Comparison of ENCODE assay signal across 14 cellular contexts in genomic region chr9:69236188-69236587, GRCh38.
A peak's percentile ranks its signal among the peaks of the same experiment; 100 is the strongest.
DNase-seq lines count a peak whose midpoint lies in the region; ATAC-seq and TF ChIP-seq lines count a peak whose summit lies in the region.
"Had no signal": no experiment of that assay in that cellular context is flagged by ENCODE, and none has a peak within 500 bp of the region (broad histone marks: within the 10 kb centered on the region; RNA-seq: fewer than 3 reads in every experiment).

No MANE protein-coding gene starts in this region.

- no peaks in the 10 kb centered on the region; the same call in 2 of the 3 replicates for H3K9me3 Mint-ChIP-seq in GM23338
- no peaks in the 10 kb centered on the region for H3K9me3 Mint-ChIP-seq in natural killer cell treated with Interleukin-12 subunit alpha and Interleukin-12 subunit beta and Interleukin-15 and Interleukin-18, amount 100 ng/mL, for 72 hours
- no peaks in the 10 kb centered on the region for H3K9me3 Mint-ChIP-seq in activated naive CD4-positive, alpha-beta T cell treated with anti-CD3 and anti-CD28 coated beads, Interleukin-2, amount 50 U/mL, for 72 hours
- H3K9me3 Mint-ChIP-seq: CD4-positive, alpha-beta memory T cell had no signal

- H3K27ac Mint-ChIP-seq in GM23338: no peak overlapping the region
- no peak overlapping the region for H3K27ac Mint-ChIP-seq in natural killer cell treated with Interleukin-12 subunit alpha and Interleukin-12 subunit beta and Interleukin-15 and Interleukin-18, amount 100 ng/mL, for 72 hours
- H3K27ac Mint-ChIP-seq in activated naive CD4-positive, alpha-beta T cell treated with anti-CD3 and anti-CD28 coated beads, Interleukin-2, amount 50 U/mL, for 72 hours: no peak overlapping the region
- H3K27ac Mint-ChIP-seq: CD4-positive, alpha-beta memory T cell had no signal

- no peak for ATAC-seq in GM23338
- peak; percentile 82 to 91 for ATAC-seq in gastrocnemius medialis
- ATAC-seq in natural killer cell treated with Interleukin-12 subunit alpha and Interleukin-12 subunit beta and Interleukin-15 and Interleukin-18, amount 100 ng/mL, for 72 hours: no peak
- no peak for ATAC-seq in activated naive CD4-positive, alpha-beta T cell treated with anti-CD3 and anti-CD28 coated beads, Interleukin-2, amount 50 U/mL, for 72 hours
- ATAC-seq: GM12878 had no signal

- no peaks in the 10 kb centered on the region for H4K20me1 ChIP-seq in GM23338 (replicated peaks; ENCODE audit: insufficient read depth)

- no peaks in the 10 kb centered on the region for H3K79me2 ChIP-seq in GM23338 (replicated peaks; ENCODE audit: insufficient read depth)

- H3K4me1 ChIP-seq in cardiac muscle cell (ENCODE audit: low read depth) (peaks cover 13% of the 10 kb centered on the region), right atrium auricular region (peaks cover 0 to 22% of the 10 kb centered on the region in 2 donors), GM23338 (ENCODE audit: insufficient read depth) (peaks cover 26% of the 10 kb centered on the region), gastrocnemius medialis (peaks cover 14 to 21% of the 10 kb centered on the region in 2 donors)

- no peak for DNase-seq in cardiac muscle cell (ENCODE audit: low read depth in 1 of 2, low spot score in 1 of 2)
- DNase-seq in right atrium auricular region (ENCODE audit: low spot score): no peak
- no peak for DNase-seq in GM23338 (ENCODE audit: low spot score)
- DNase-seq in myocyte (ENCODE audit: low read depth): peak; percentile 70
- no peak for DNase-seq in gastrocnemius medialis
- DNase-seq in natural killer cell treated with Interleukin-12 subunit alpha and Interleukin-12 subunit beta and Interleukin-15 and Interleukin-18, amount 100 ng/mL, for 72 hours (ENCODE audit: low spot score): no peak
- no peak for DNase-seq in activated naive CD4-positive, alpha-beta T cell treated with anti-CD3 and anti-CD28 coated beads, Interleukin-2, amount 50 U/mL, for 72 hours (ENCODE audit: low spot score in 2 of 2)
- DNase-seq in SW 1271 (lab: John Stamatoyannopoulos, UW): no peak
- DNase-seq: ACHN; CD4-positive, alpha-beta memory T cell; DMS79 had no signal

- H3K4me1 Mint-ChIP-seq in GM23338: peaks cover 23% of the 10 kb centered on the region
- H3K4me1 Mint-ChIP-seq in natural killer cell treated with Interleukin-12 subunit alpha and Interleukin-12 subunit beta and Interleukin-15 and Interleukin-18, amount 100 ng/mL, for 72 hours (ENCODE audit: low read depth in 2 of 2): no peaks in the 10 kb centered on the region
- H3K4me1 Mint-ChIP-seq: CD4-positive, alpha-beta memory T cell had no signal

- H3K4me3 ChIP-seq in cardiac muscle cell: no peak overlapping the region
- no peak overlapping the region for H3K4me3 ChIP-seq in right atrium auricular region
- H3K4me3 ChIP-seq in GM23338: no peak overlapping the region
- H3K4me3 ChIP-seq in gastrocnemius medialis: no peak overlapping the region
- H3K4me3 ChIP-seq: GM12878, HAP-1 had no signal

- peaks cover 55% of the 10 kb centered on the region for H3K36me3 Mint-ChIP-seq in GM23338 (ENCODE audit: low read depth)
- no peaks in the 10 kb centered on the region for H3K36me3 Mint-ChIP-seq in natural killer cell treated with Interleukin-12 subunit alpha and Interleukin-12 subunit beta and Interleukin-15 and Interleukin-18, amount 100 ng/mL, for 72 hours
- H3K36me3 Mint-ChIP-seq in activated naive CD4-positive, alpha-beta T cell treated with anti-CD3 and anti-CD28 coated beads, Interleukin-2, amount 50 U/mL, for 72 hours: peaks cover 0 to 6% of the 10 kb centered on the region in 2 donors

- no peak for TF ChIP-seq CTCF in cardiac muscle cell (IDR thresholded peaks at IDR 0.05; ENCODE audit: low read depth, low read length)
- no peak for TF ChIP-seq CTCF in right atrium auricular region (IDR thresholded peaks at IDR 0.05)
- no peak for TF ChIP-seq CTCF in GM23338 (conservative IDR thresholded peaks at IDR 0.05; ENCODE audit: low read depth in 2 of 2)
- no peak for TF ChIP-seq CTCF in gastrocnemius medialis (IDR thresholded peaks at IDR 0.05 in 4 of 5, conservative IDR thresholded peaks at IDR 0.05 in 1 of 5)

- H2AFZ ChIP-seq in GM23338: no peak overlapping the region

- no peaks in the 10 kb centered on the region for H3K9me3 ChIP-seq in cardiac muscle cell (ENCODE audit: low read depth)
- no peaks in the 10 kb centered on the region for H3K9me3 ChIP-seq in right atrium auricular region
- H3K9me3 ChIP-seq in gastrocnemius medialis: no peaks in the 10 kb centered on the region
- H3K9me3 ChIP-seq: HAP-1 had no signal

- no peak for TF ChIP-seq POLR2A in gastrocnemius medialis (IDR thresholded peaks at IDR 0.05)

- H3K27me3 Mint-ChIP-seq in GM23338 (ENCODE audit: insufficient read depth, low read depth, poor library complexity): no peaks in the 10 kb centered on the region
- no peaks in the 10 kb centered on the region for H3K27me3 Mint-ChIP-seq in natural killer cell treated with Interleukin-12 subunit alpha and Interleukin-12 subunit beta and Interleukin-15 and Interleukin-18, amount 100 ng/mL, for 72 hours
- H3K27me3 Mint-ChIP-seq: CD4-positive, alpha-beta memory T cell had no signal

- H3K27ac ChIP-seq in cardiac muscle cell (peak overlapping the region; percentile 58), right atrium auricular region (no peak overlapping the region), GM23338 (ENCODE audit: low read depth) (peak overlapping the region; percentile 34), gastrocnemius medialis (peak overlapping the region; percentile 41 to 72 (median 52))
- H3K27ac ChIP-seq: C4-2B had no signal

- H3K9me2 ChIP-seq in GM23338 (ENCODE audit: insufficient read depth): no peaks in the 10 kb centered on the region

- H3K4me2 ChIP-seq in GM23338: no peak overlapping the region

- no peak overlapping the region for H3K4me3 Mint-ChIP-seq in GM23338
- H3K4me3 Mint-ChIP-seq in natural killer cell treated with Interleukin-12 subunit alpha and Interleukin-12 subunit beta and Interleukin-15 and Interleukin-18, amount 100 ng/mL, for 72 hours: no peak overlapping the region
- H3K4me3 Mint-ChIP-seq: CD4-positive, alpha-beta memory T cell had no signal

- intact Hi-C loops in gastrocnemius medialis (cut with DNase I; ENCODE audit: low total_unique reads): no loop called here

- H3K27me3 ChIP-seq in cardiac muscle cell (no peaks in the 10 kb centered on the region), right atrium auricular region (no peaks in the 10 kb centered on the region), GM23338 (ENCODE audit: insufficient read depth) (no peaks in the 10 kb centered on the region), gastrocnemius medialis (no peaks in the 10 kb centered on the region)

- 0 out of 2 replicates have a peak, but pooled peaks cover 2% of the 10 kb centered on the region for H3F3A ChIP-seq in GM23338 (replicated peaks; ENCODE audit: low read depth)

- in situ Hi-C loops in gastrocnemius medialis (cut with MboI; ENCODE audit: low sequenced_read_pairs in 4 of 4): no loop called here

- H3K36me3 ChIP-seq in cardiac muscle cell: peaks cover 52% of the 10 kb centered on the region
- peaks cover 56% of the 10 kb centered on the region for H3K36me3 ChIP-seq in right atrium auricular region
- peaks cover 26% of the 10 kb centered on the region; the same call in 1 of the 2 replicates for H3K36me3 ChIP-seq in GM23338 (ENCODE audit: insufficient read depth)
- peaks cover 0 to 33% of the 10 kb centered on the region in 2 donors for H3K36me3 ChIP-seq in gastrocnemius medialis

TF ChIP-seq in GM23338, 12 proteins besides CTCF, POLR2A, EP300 and RAD21 (continues in another document):
- TF ChIP-seq NANOG (IDR thresholded peaks at IDR 0.05; ENCODE audit: borderline replicate concordance): no peak
- TF ChIP-seq, protein P1, sequence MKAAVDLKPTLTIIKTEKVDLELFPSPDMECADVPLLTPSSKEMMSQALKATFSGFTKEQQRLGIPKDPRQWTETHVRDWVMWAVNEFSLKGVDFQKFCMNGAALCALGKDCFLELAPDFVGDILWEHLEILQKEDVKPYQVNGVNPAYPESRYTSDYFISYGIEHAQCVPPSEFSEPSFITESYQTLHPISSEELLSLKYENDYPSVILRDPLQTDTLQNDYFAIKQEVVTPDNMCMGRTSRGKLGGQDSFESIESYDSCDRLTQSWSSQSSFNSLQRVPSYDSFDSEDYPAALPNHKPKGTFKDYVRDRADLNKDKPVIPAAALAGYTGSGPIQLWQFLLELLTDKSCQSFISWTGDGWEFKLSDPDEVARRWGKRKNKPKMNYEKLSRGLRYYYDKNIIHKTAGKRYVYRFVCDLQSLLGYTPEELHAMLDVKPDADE (IDR thresholded peaks at IDR 0.05): no peak
- no peak for TF ChIP-seq STAT1 (IDR thresholded peaks at IDR 0.05; ENCODE audit: unreplicated experiment)

Comparison
In these comparisons a context has a peak if more than half of its experiments do, and no peak if none do; other contexts are left out.
1. H3K27ac ChIP-seq: peak in cardiac muscle cell (single experiment), GM23338 (single experiment) and gastrocnemius medialis (4 of 4); none in right atrium auricular region (0 of 2).
2. ATAC-seq: peak in gastrocnemius medialis (2 of 2); none in GM23338 (single experiment), natural killer cell treated with Interleukin-12 subunit alpha and Interleukin-12 subunit beta and Interleukin-15 and Interleukin-18, amount 100 ng/mL, for 72 hours (0 of 2) and activated naive CD4-positive, alpha-beta T cell treated with anti-CD3 and anti-CD28 coated beads, Interleukin-2, amount 50 U/mL, for 72 hours (0 of 2).